ENCODE assay signal across 18 cellular contexts in the genomic region with DNA sequence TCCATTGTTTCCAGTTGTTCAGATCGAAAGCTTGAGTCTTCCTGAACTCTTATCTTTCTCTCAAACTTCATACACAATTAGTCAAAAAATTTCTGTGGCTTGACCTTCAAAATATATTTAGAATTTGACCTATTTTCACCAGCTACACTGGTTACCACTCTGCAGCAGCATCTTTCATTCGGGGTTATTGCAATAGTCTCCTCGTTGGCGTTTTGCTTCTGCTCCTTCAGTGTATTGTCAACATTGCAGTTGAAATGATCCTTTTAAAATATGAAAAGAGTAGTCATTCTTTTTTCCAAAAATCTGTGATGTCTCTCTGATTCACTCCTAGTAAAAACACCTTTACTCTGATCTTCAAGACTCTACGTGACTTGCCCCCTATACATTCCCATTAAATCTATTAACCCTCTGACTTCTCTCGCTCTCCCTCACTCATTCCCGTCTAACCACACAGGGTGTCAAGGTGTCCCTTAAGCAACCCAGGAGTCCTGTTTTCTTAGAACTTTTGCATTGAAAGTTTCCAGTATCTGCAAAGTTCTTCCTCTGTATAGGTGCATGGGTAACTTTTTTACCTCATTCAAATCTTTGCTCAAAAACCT.
"Had no signal": no experiment of that assay in that cellular context is flagged by ENCODE, and none has a peak within 500 bp of the region (broad histone marks: within the 10 kb centered on the region; RNA-seq: fewer than 3 reads in every experiment).

No MANE protein-coding gene starts in this region.

- H3K9me3 Mint-ChIP-seq: nephron had no signal

- H3K36me3 Mint-ChIP-seq: naive B cell had no signal

- H3K36me3 ChIP-seq: heart left ventricle, pancreas, tibial artery, upper lobe of left lung, uterus had no signal

- H3K27ac ChIP-seq: heart left ventricle, pancreas, tibial artery, upper lobe of left lung, uterus had no signal

- H3K4me1 Mint-ChIP-seq: naive B cell, nephron had no signal

- ATAC-seq: esophagus mucosa, heart left ventricle, pancreas, right cardiac atrium had no signal

- H3K9me3 ChIP-seq: heart left ventricle, pancreas, tibial artery, upper lobe of left lung, uterus had no signal

- H3K4me3 ChIP-seq: heart left ventricle, pancreas, tibial artery, upper lobe of left lung, uterus had no signal

- H3K27me3 ChIP-seq: heart left ventricle, pancreas, tibial artery, upper lobe of left lung, uterus had no signal

- H3K27me3 Mint-ChIP-seq: progenitor cell of endocrine pancreas had no signal

- H3K27ac Mint-ChIP-seq: nephron, progenitor cell of endocrine pancreas had no signal

- H3K4me3 Mint-ChIP-seq: nephron had no signal

- DNase-seq: effector CD4-positive, alpha-beta T cell; heart left ventricle; hippocampal formation; kidney glomerular epithelial cell; mesendoderm; naive B cell; occipital lobe; pancreas; right cardiac atrium; small intestine; stimulated activated CD4-positive, alpha-beta T cell treated with anti-CD3 and anti-CD28 coated beads, Interleukin-12 subunit alpha, Interleukin-12 subunit beta, amount 100 ng/mL, for 4 hours; stimulated activated naive CD4-positive, alpha-beta T cell treated with Interleukin-2 at 50 U/mL for 16 hours; tibial artery; upper lobe of left lung; uterus had no signal

- H3K4me1 ChIP-seq: heart left ventricle, pancreas, upper lobe of left lung, uterus had no signal
